Comparison of ENCODE assay signal across 30 cellular contexts in the genomic region with DNA sequence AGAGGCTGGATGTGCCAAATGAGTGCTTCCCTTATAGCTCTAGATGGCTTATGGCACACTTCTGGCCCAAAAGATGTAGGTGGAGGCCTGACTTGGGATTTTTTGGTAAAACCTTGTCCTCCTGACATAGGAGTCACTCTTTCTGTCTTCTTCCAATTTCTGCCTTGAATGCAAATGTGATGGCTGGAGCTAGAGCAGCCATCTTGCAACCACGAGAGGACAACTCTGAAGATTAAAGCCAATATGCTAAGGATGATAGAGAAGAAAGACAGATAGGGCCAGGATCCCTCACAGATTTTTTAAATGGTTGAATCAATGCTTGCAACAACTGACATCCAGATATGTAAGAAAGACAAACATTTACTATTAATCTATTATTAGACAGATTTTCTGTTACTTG.
"Had no signal": no experiment of that assay in that cellular context is flagged by ENCODE, and none has a peak within 500 bp of the region (broad histone marks: within the 10 kb centered on the region; RNA-seq: fewer than 3 reads in every experiment).

No MANE protein-coding gene starts in this region.

- H3K27me3 ChIP-seq: ascending aorta had no signal

- DNase-seq: activated B cell treated with CpG ODN at 0.5 μM for 24 hours; activated CD4-positive, alpha-beta memory T cell treated with anti-CD3 and anti-CD28 coated beads for 36 hours; activated CD4-positive, alpha-beta T cell treated with anti-CD3 and anti-CD28 coated beads for 4 hours; activated CD4-positive, alpha-beta T cell treated with anti-CD3 and anti-CD28 coated beads, Interleukin-2, amount 10 ng/mL, durations not matched to agents 24 days and 14 days; activated CD4-positive, alpha-beta T cell treated with anti-CD3 and anti-CD28 coated beads, Interleukin-2, amount 50 U/mL, for 1 hour; activated CD4-positive, alpha-beta T cell treated with anti-CD3 and anti-CD28 coated beads, Interleukin-2, amount 50 U/mL, for 4 hours; activated CD4-positive, CD25-positive, alpha-beta regulatory T cell treated with anti-CD3 and anti-CD28 coated beads, Interleukin-2, amount 50 U/mL, for 72 hours; activated CD8-positive, alpha-beta memory T cell treated with anti-CD3 and anti-CD28 coated beads, Interleukin-2, amount 50 U/mL, for 4 hours; activated CD8-positive, alpha-beta T cell treated with anti-CD3 and anti-CD28 coated beads for 36 hours; activated gamma-delta T cell; activated naive CD4-positive, alpha-beta T cell treated with anti-CD3 and anti-CD28 coated beads, Interleukin-2, amount 10 ng/mL, durations not matched to agents 7 days and 5 days; activated naive CD4-positive, alpha-beta T cell treated with Interleukin-2 at 50 U/mL for 16 hours; activated naive CD8-positive, alpha-beta T cell treated with anti-CD3 and anti-CD28 coated beads, Interleukin-2, amount 10 ng/mL, durations not matched to agents 7 days and 5 days; activated naive CD8-positive, alpha-beta T cell treated with anti-CD3 and anti-CD28 coated beads, Interleukin-2, amount 50 U/mL, for 24 hours; activated T-cell treated with anti-CD3 and anti-CD28 coated beads for 4 hours; activated T-cell treated with anti-CD3 and anti-CD28 coated beads, Interleukin-2, amount 50 U/mL, for 1 hour; activated T-cell treated with anti-CD3 and anti-CD28 coated beads, Interleukin-2, amount 50 U/mL, for 4 hours; activated T-cell treated with anti-CD3 and anti-CD28 coated beads, Interleukin-2, amount 50 U/mL, for 72 hours; amygdala; anterior cingulate cortex; caudate nucleus; cerebellar nuclear complex; T-helper 2 cell; T-helper 9 cell had no signal

- H3K36me3 ChIP-seq: ascending aorta, cardiac muscle cell had no signal

- H3K4me3 ChIP-seq: ascending aorta, cardiac muscle cell had no signal

- ATAC-seq: activated CD8-positive, alpha-beta T cell treated with anti-CD3 and anti-CD28 coated beads for 36 hours; activated naive CD8-positive, alpha-beta T cell treated with anti-CD3 and anti-CD28 coated beads, Interleukin-2, amount 50 U/mL, for 24 hours; activated T-cell treated with anti-CD3 and anti-CD28 coated beads, Interleukin-2, amount 50 U/mL, for 4 hours; activated T-cell treated with anti-CD3 and anti-CD28 coated beads, Interleukin-2, amount 50 U/mL, for 72 hours; activated T-helper 17 cell treated with anti-CD3 and anti-CD28 coated beads, Interleukin-2, amount 50 U/mL, for 72 hours had no signal

- FAIRE-seq: bronchial epithelial cell, TTC549 had no signal

- H3K4me1 ChIP-seq: ascending aorta had no signal

- H3K9me3 ChIP-seq: ascending aorta had no signal

- H3K27ac ChIP-seq: ascending aorta, cardiac muscle cell, VCaP had no signal
